Comparison of ENCODE assay signal across 10 cellular contexts in genomic region chr9:14349141-14349817, GRCh38. TPM values are rescaled to one million over a fixed set of nuclear protein-coding genes. Genes with fewer than 3 reads are reported as not detected.
A peak's percentile ranks its signal among the peaks of the same experiment; 100 is the strongest.
DNase-seq lines count a peak whose midpoint lies in the region; ATAC-seq and TF ChIP-seq lines count a peak whose summit lies in the region.
"Had no signal": no experiment of that assay in that cellular context is flagged by ENCODE, and none has a peak within 500 bp of the region (broad histone marks: within the 10 kb centered on the region; RNA-seq: fewer than 3 reads in every experiment).

No MANE protein-coding gene starts in this region.

- H3K4me3 ChIP-seq in cardiac muscle cell (peak overlapping the region; percentile 37), esophagus squamous epithelium (peak overlapping the region; percentile 27 to 64 (median 57)), neuron (ENCODE audit: low read length) (peak overlapping the region; percentile 37), uterus (peak overlapping the region; percentile 28 to 39)
- H3K4me3 ChIP-seq: SJSA1 had no signal

- intact Hi-C loops in Right ventricle myocardium superior (cut with DNase I) (loop anchor here (2.0 kb wide), 1 partner anchor 26 kb away; no protein-coding TSS in a partner anchor), esophagus squamous epithelium (cut with DNase I) (no loop called here), uterus (cut with DNase I; ENCODE audit: low total_unique reads) (no loop called here)

- DNase-seq in cardiac muscle cell (ENCODE audit: low read depth in 1 of 2, low spot score in 1 of 2) (peak in 1 of 2 donors; percentile 52), Right ventricle myocardium superior (no peak), esophagus squamous epithelium (lab: John Stamatoyannopoulos, UW) (no peak), uterus (no peak), NOMO-1 (lab: John Stamatoyannopoulos, UW; ENCODE audit: unreplicated experiment in 2 of 2) (no peak), RPMI8226 (no peak)
- DNase-seq: CD4-positive, alpha-beta memory T cell had no signal

- peaks cover 84% of the 10 kb centered on the region for H3K27me3 ChIP-seq in cardiac muscle cell
- H3K27me3 ChIP-seq in esophagus squamous epithelium: peaks cover 0 to 76% (median 2%) of the 10 kb centered on the region in 4 donors
- peaks cover 78% of the 10 kb centered on the region for H3K27me3 ChIP-seq in neuron (ENCODE audit: insufficient read depth, low read length)
- peaks cover 3 to 20% of the 10 kb centered on the region in 2 donors for H3K27me3 ChIP-seq in uterus
- H3K27me3 ChIP-seq: SJSA1 had no signal

- ATAC-seq in Right ventricle myocardium superior (ENCODE audit: poor library complexity) (no peak), HG03139 (IDR thresholded peaks at IDR 0.05; ENCODE audit: unreplicated experiment) (no peak)

- H3K36me3 ChIP-seq in cardiac muscle cell (no peaks in the 10 kb centered on the region), esophagus squamous epithelium (no peaks in the 10 kb centered on the region), neuron (ENCODE audit: insufficient read depth, low read length) (no peaks in the 10 kb centered on the region), uterus (no peaks in the 10 kb centered on the region)
- H3K36me3 ChIP-seq: SJSA1 had no signal

- H3K4me1 ChIP-seq in cardiac muscle cell (ENCODE audit: low read depth): peaks cover 23% of the 10 kb centered on the region
- H3K4me1 ChIP-seq in esophagus squamous epithelium: peaks cover 13 to 86% (median 22%) of the 10 kb centered on the region in 3 donors
- H3K4me1 ChIP-seq in neuron (ENCODE audit: insufficient read depth, low read length): peaks cover 66% of the 10 kb centered on the region
- no peaks in the 10 kb centered on the region for H3K4me1 ChIP-seq in uterus

- TF ChIP-seq CTCF in cardiac muscle cell (IDR thresholded peaks at IDR 0.05; ENCODE audit: low read depth, low read length) (no peak), esophagus squamous epithelium (IDR thresholded peaks at IDR 0.05) (no peak), uterus (IDR thresholded peaks at IDR 0.05) (no peak)

- H3K27ac ChIP-seq in cardiac muscle cell (no peak overlapping the region), esophagus squamous epithelium (peak overlapping the region; percentile 61 to 90 (median 88)), uterus (peak overlapping the region; percentile 51 to 59)
- H3K27ac ChIP-seq: SJSA1 had no signal

- TF ChIP-seq POLR2A in esophagus squamous epithelium (IDR thresholded peaks at IDR 0.05): no peak
- no peak for TF ChIP-seq POLR2A in uterus (IDR thresholded peaks at IDR 0.05)

- H2AFZ ChIP-seq in neuron (ENCODE audit: low read depth, low read length): peak overlapping the region; percentile 74

- WGBS in esophagus squamous epithelium, 2 donors: 7 to 15% methylated on average over 23 to 25 of the region's 30 CpGs

- H3K9me3 ChIP-seq in cardiac muscle cell (ENCODE audit: low read depth): no peaks in the 10 kb centered on the region
- H3K9me3 ChIP-seq in esophagus squamous epithelium: no peaks in the 10 kb centered on the region
- no peaks in the 10 kb centered on the region for H3K9me3 ChIP-seq in neuron (ENCODE audit: low read length)
- no peaks in the 10 kb centered on the region for H3K9me3 ChIP-seq in uterus
- H3K9me3 ChIP-seq: SJSA1 had no signal

RNA-seq across cellular contexts. Expression of gene NFIB, which starts 35.3 kb away (rescaled TPM):
- 10.4 and 13.9 TPM in 2 replicates for total RNA-seq in cardiac muscle cell
- 5.7 and 7.8 TPM in 2 replicates for polyA plus RNA-seq in cardiac muscle cell
- total RNA-seq in Right ventricle myocardium superior: 104 TPM
- total RNA-seq in esophagus squamous epithelium: 10 to 100 TPM; 16.8 to 38.1 (median 23.0) TPM
- 100 to 1,000 TPM in 3 of 4 donors, 10 to 100 TPM in 1; 85.3 to 173 (median 115) TPM for total RNA-seq in uterus
- total RNA-seq: CD4-positive, alpha-beta memory T cell had no signal
- polyA plus RNA-seq: CD4-positive, alpha-beta memory T cell had no signal
